In genomic region chr5:37696190-37697021, GRCh38 we compare ENCODE assay signal across 13 cellular contexts.
DNase-seq lines count a peak whose midpoint lies in the region; ATAC-seq, FAIRE-seq and TF ChIP-seq lines count a peak whose summit lies in the region.
"Had no signal": no experiment of that assay in that cellular context is flagged by ENCODE, and none has a peak within 500 bp of the region (broad histone marks: within the 10 kb centered on the region; RNA-seq: fewer than 3 reads in every experiment).

No MANE protein-coding gene starts in this region.

- H3K27ac ChIP-seq in astrocyte (ENCODE audit: low read depth, low read length), result peak overlapping the region; percentile 53
- H3K27ac ChIP-seq: HL-60, lower lobe of right lung had no signal

- no peaks in the 10 kb centered on the region for H3K27me3 Mint-ChIP-seq in astrocyte (ENCODE audit: low read depth, unreplicated experiment)
- H3K27me3 Mint-ChIP-seq in activated CD4-positive, alpha-beta T cell treated with anti-CD3 and anti-CD28 coated beads, Interleukin-2, amount 10 ng/mL, durations not matched to agents 24 days and 14 days, result no peaks in the 10 kb centered on the region
- H3K27me3 Mint-ChIP-seq: CD4-positive, alpha-beta memory T cell had no signal

- no peak overlapping the region for H3K27ac Mint-ChIP-seq in astrocyte (ENCODE audit: unreplicated experiment)
- H3K27ac Mint-ChIP-seq in activated CD4-positive, alpha-beta T cell treated with anti-CD3 and anti-CD28 coated beads, Interleukin-2, amount 10 ng/mL, durations not matched to agents 24 days and 14 days, result no peak overlapping the region
- H3K27ac Mint-ChIP-seq: CD4-positive, alpha-beta memory T cell had no signal

- no peak for TF ChIP-seq CTCF in astrocyte (IDR thresholded peaks at IDR 0.05; ENCODE audit: insufficient read depth, low read depth, low read length)

- no peak for ATAC-seq in HG03280 (IDR thresholded peaks at IDR 0.05; ENCODE audit: unreplicated experiment)
- ATAC-seq: lower lobe of right lung had no signal

- no peak overlapping the region for H2AFZ ChIP-seq in astrocyte (ENCODE audit: low read depth, low read length)

- intact Hi-C loops in activated CD4-positive, alpha-beta T cell treated with anti-CD3 and anti-CD28 coated beads, Interleukin-2, amount 10 ng/mL, durations not matched to agents 24 days and 14 days (cut with micrococcal nuclease), result no loop called here

- peaks cover 26% of the 10 kb centered on the region for H3K9me3 Mint-ChIP-seq in astrocyte (ENCODE audit: unreplicated experiment)
- peaks cover 2% of the 10 kb centered on the region for H3K9me3 Mint-ChIP-seq in activated CD4-positive, alpha-beta T cell treated with anti-CD3 and anti-CD28 coated beads, Interleukin-2, amount 10 ng/mL, durations not matched to agents 24 days and 14 days

- H3K4me3 ChIP-seq in astrocyte (ENCODE audit: insufficient read depth, low read depth, low read length), result no peak overlapping the region
- H3K4me3 ChIP-seq: lower lobe of right lung had no signal

- H3K79me2 ChIP-seq in astrocyte (ENCODE audit: insufficient read depth, low read length), result no peaks in the 10 kb centered on the region

- H3K4me1 Mint-ChIP-seq in astrocyte (ENCODE audit: low read depth, unreplicated experiment), result peaks cover 8% of the 10 kb centered on the region
- H3K4me1 Mint-ChIP-seq in activated CD4-positive, alpha-beta T cell treated with anti-CD3 and anti-CD28 coated beads, Interleukin-2, amount 10 ng/mL, durations not matched to agents 24 days and 14 days, result no peaks in the 10 kb centered on the region
- H3K4me1 Mint-ChIP-seq: CD4-positive, alpha-beta memory T cell had no signal

- H3K4me3 Mint-ChIP-seq in astrocyte (ENCODE audit: unreplicated experiment), result no peak overlapping the region
- H3K4me3 Mint-ChIP-seq in activated CD4-positive, alpha-beta T cell treated with anti-CD3 and anti-CD28 coated beads, Interleukin-2, amount 10 ng/mL, durations not matched to agents 24 days and 14 days, result no peak overlapping the region
- H3K4me3 Mint-ChIP-seq: CD4-positive, alpha-beta memory T cell had no signal

- FAIRE-seq in astrocyte (lab: Jason Lieb, UNC), result no peak
- FAIRE-seq: endometrium, GM18507 had no signal

- peaks cover 5% of the 10 kb centered on the region for H3K36me3 Mint-ChIP-seq in astrocyte (ENCODE audit: low read depth, unreplicated experiment)
- peaks cover 6% of the 10 kb centered on the region for H3K36me3 Mint-ChIP-seq in activated CD4-positive, alpha-beta T cell treated with anti-CD3 and anti-CD28 coated beads, Interleukin-2, amount 10 ng/mL, durations not matched to agents 24 days and 14 days (ENCODE audit: low read depth)

- no peak overlapping the region for H3K9ac ChIP-seq in astrocyte (ENCODE audit: low read length)

- H3K27me3 ChIP-seq in astrocyte (ENCODE audit: insufficient read depth, low read length), result no peaks in the 10 kb centered on the region

- peak overlapping the region; percentile 18 for H3K4me2 ChIP-seq in astrocyte (ENCODE audit: low read length)

- H3K9me3 ChIP-seq in astrocyte (ENCODE audit: insufficient read depth, low read depth, low read length), result no peaks in the 10 kb centered on the region
- H3K9me3 ChIP-seq: lower lobe of right lung had no signal

- H4K20me1 ChIP-seq in astrocyte (ENCODE audit: insufficient read depth, low read length), result no peaks in the 10 kb centered on the region

- peaks cover 9% of the 10 kb centered on the region for H3K4me1 ChIP-seq in astrocyte (ENCODE audit: insufficient read depth, low read length)
- H3K4me1 ChIP-seq: lower lobe of right lung had no signal

- peak; percentile 3 for DNase-seq in COLO829 (ENCODE audit: low spot score)
- peak; percentile 20 for DNase-seq in HuH-7 (ENCODE audit: low spot score)
- DNase-seq in astrocyte (ENCODE audit: low read depth), result peak; percentile 76
- peak; percentile 92 for DNase-seq in kidney tubule cell (ENCODE audit: low spot score)
- no peak for DNase-seq in NCI-H2081 treated with DMSO at 0.1 percent for 48 hours (lab: John Stamatoyannopoulos, UW)
- DNase-seq in amniotic stem cell (lab: John Stamatoyannopoulos, UW), result no peak
- no peak for DNase-seq in activated CD4-positive, alpha-beta T cell treated with anti-CD3 and anti-CD28 coated beads, Interleukin-2, amount 10 ng/mL, durations not matched to agents 24 days and 14 days
- DNase-seq: CD4-positive, alpha-beta memory T cell; lower lobe of right lung had no signal

- peaks cover 3% of the 10 kb centered on the region for H3K36me3 ChIP-seq in astrocyte (ENCODE audit: insufficient read depth, low read length)

Comparison
In these comparisons a context has a peak if more than half of its experiments do, and no peak if none do; other contexts are left out.
1. DNase-seq: peak in COLO829 (single experiment), HuH-7 (single experiment), astrocyte (single experiment) and kidney tubule cell (single experiment); none in NCI-H2081 treated with DMSO at 0.1 percent for 48 hours (single experiment), amniotic stem cell (single experiment) and activated CD4-positive, alpha-beta T cell treated with anti-CD3 and anti-CD28 coated beads, Interleukin-2, amount 10 ng/mL, durations not matched to agents 24 days and 14 days (single experiment).